ENCODE assay signal across 16 cellular contexts in genomic region chr21:37574751-37575150, GRCh38.
DNase-seq lines count a peak whose midpoint lies in the region; ATAC-seq and TF ChIP-seq lines count a peak whose summit lies in the region.
"Had no signal": no experiment of that assay in that cellular context is flagged by ENCODE, and none has a peak within 500 bp of the region (broad histone marks: within the 10 kb centered on the region; RNA-seq: fewer than 3 reads in every experiment).

No MANE protein-coding gene starts in this region.

- peaks cover 19% of the 10 kb centered on the region for H3K9me3 ChIP-seq in WERI-Rb-1 (ENCODE audit: severe bottlenecking)

- no peak for DNase-seq in activated naive CD4-positive, alpha-beta T cell treated with anti-CD3 and anti-CD28 coated beads, Interleukin-2, amount 10 ng/mL, durations not matched to agents 7 days and 5 days
- DNase-seq in coronary artery (ENCODE audit: low spot score) (peak; percentile 70), mesenteric fat pad (ENCODE audit: low spot score) (peak; percentile 73), NCI-H1092 (lab: John Stamatoyannopoulos, UW) (no peak), WERI-Rb-1 (no peak)
- DNase-seq: AML-193, Calu3, DMS79 treated with DMSO at 0.1 percent for 48 hours, GF-D8, GOT3, H9 had no signal

- TF ChIP-seq CTCF in coronary artery (IDR thresholded peaks at IDR 0.05) (no peak), WERI-Rb-1 (IDR thresholded peaks at IDR 0.05; ENCODE audit: low read depth, low read length) (no peak)

- H3K9me3 Mint-ChIP-seq in activated naive CD4-positive, alpha-beta T cell treated with anti-CD3 and anti-CD28 coated beads, Interleukin-2, amount 50 U/mL, for 24 hours: peaks cover 6% of the 10 kb centered on the region
- peaks cover 15% of the 10 kb centered on the region for H3K9me3 Mint-ChIP-seq in activated naive CD4-positive, alpha-beta T cell treated with anti-CD3 and anti-CD28 coated beads, Interleukin-2, amount 10 ng/mL, durations not matched to agents 7 days and 5 days

- no peak overlapping the region for H3K4me3 Mint-ChIP-seq in activated naive CD4-positive, alpha-beta T cell treated with anti-CD3 and anti-CD28 coated beads, Interleukin-2, amount 50 U/mL, for 24 hours
- H3K4me3 Mint-ChIP-seq in activated naive CD4-positive, alpha-beta T cell treated with anti-CD3 and anti-CD28 coated beads, Interleukin-2, amount 10 ng/mL, durations not matched to agents 7 days and 5 days: no peak overlapping the region
- H3K4me3 Mint-ChIP-seq: CD8-positive, alpha-beta T cell; H9 had no signal

- no peaks in the 10 kb centered on the region for H3K27me3 ChIP-seq in WERI-Rb-1 (ENCODE audit: insufficient read depth, low read depth, severe bottlenecking)

- no peaks in the 10 kb centered on the region for H3K4me1 Mint-ChIP-seq in activated naive CD4-positive, alpha-beta T cell treated with anti-CD3 and anti-CD28 coated beads, Interleukin-2, amount 50 U/mL, for 24 hours
- H3K4me1 Mint-ChIP-seq in activated naive CD4-positive, alpha-beta T cell treated with anti-CD3 and anti-CD28 coated beads, Interleukin-2, amount 10 ng/mL, durations not matched to agents 7 days and 5 days: no peaks in the 10 kb centered on the region
- H3K4me1 Mint-ChIP-seq: H9 had no signal

- H3K27me3 Mint-ChIP-seq in activated naive CD4-positive, alpha-beta T cell treated with anti-CD3 and anti-CD28 coated beads, Interleukin-2, amount 50 U/mL, for 24 hours: no peaks in the 10 kb centered on the region
- H3K27me3 Mint-ChIP-seq in activated naive CD4-positive, alpha-beta T cell treated with anti-CD3 and anti-CD28 coated beads, Interleukin-2, amount 10 ng/mL, durations not matched to agents 7 days and 5 days: peaks cover 25% of the 10 kb centered on the region

- no peak for ATAC-seq in GM21390 (IDR thresholded peaks at IDR 0.05; ENCODE audit: unreplicated experiment)
- ATAC-seq: A549; CD8-positive, alpha-beta T cell had no signal

- no peaks in the 10 kb centered on the region for H3K36me3 ChIP-seq in WERI-Rb-1

- H3K4me3 ChIP-seq in coronary artery (no peak overlapping the region), WERI-Rb-1 (ENCODE audit: low read depth, low read length) (no peak overlapping the region)
- H3K4me3 ChIP-seq: A549 had no signal

- CTCF ChIA-PET in activated naive CD4-positive, alpha-beta T cell treated with anti-CD3 and anti-CD28 coated beads, Interleukin-2, amount 10 ng/mL, durations not matched to agents 7 days and 5 days (lab: Charles Lee): interaction anchor here (1.2 kb wide), 1 partner anchor 11 kb away, joined by 7 read pairs; no protein-coding TSS in a partner anchor

- peak overlapping the region; percentile 43 for H3K27ac Mint-ChIP-seq in activated naive CD4-positive, alpha-beta T cell treated with anti-CD3 and anti-CD28 coated beads, Interleukin-2, amount 50 U/mL, for 24 hours
- no peak overlapping the region for H3K27ac Mint-ChIP-seq in activated naive CD4-positive, alpha-beta T cell treated with anti-CD3 and anti-CD28 coated beads, Interleukin-2, amount 10 ng/mL, durations not matched to agents 7 days and 5 days
- H3K27ac Mint-ChIP-seq: CD8-positive, alpha-beta T cell; H9 had no signal

- H3K27ac ChIP-seq in coronary artery: no peak overlapping the region
- no peak overlapping the region for H3K27ac ChIP-seq in WERI-Rb-1
- H3K27ac ChIP-seq: 22Rv1, A549 had no signal

- peaks cover 1% of the 10 kb centered on the region for H3K36me3 Mint-ChIP-seq in activated naive CD4-positive, alpha-beta T cell treated with anti-CD3 and anti-CD28 coated beads, Interleukin-2, amount 50 U/mL, for 24 hours
- peaks cover 2% of the 10 kb centered on the region for H3K36me3 Mint-ChIP-seq in activated naive CD4-positive, alpha-beta T cell treated with anti-CD3 and anti-CD28 coated beads, Interleukin-2, amount 10 ng/mL, durations not matched to agents 7 days and 5 days

Comparison
In these comparisons a context has a peak if more than half of its experiments do, and no peak if none do; other contexts are left out.
1. DNase-seq: peak in coronary artery (single experiment) and mesenteric fat pad (single experiment); none in activated naive CD4-positive, alpha-beta T cell treated with anti-CD3 and anti-CD28 coated beads, Interleukin-2, amount 10 ng/mL, durations not matched to agents 7 days and 5 days (single experiment), NCI-H1092 (single experiment) and WERI-Rb-1 (single experiment).